In the genomic region with DNA sequence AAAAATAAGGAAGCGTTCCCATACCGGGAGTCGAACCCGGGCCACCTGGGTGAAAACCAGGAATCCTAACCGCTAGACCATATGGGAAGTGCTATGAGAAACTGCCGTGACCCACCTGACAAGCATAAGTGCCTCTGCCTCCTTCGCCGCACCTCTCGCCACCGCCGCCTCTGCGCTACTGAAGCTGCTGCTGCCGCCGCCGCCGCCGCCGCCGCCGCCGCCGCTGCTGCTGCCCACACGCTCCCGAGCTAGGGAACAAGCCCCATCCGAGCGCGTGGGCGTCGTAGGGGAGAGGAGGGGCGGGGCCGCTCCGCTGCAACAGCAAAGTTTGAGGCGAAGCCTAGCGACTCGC, we compare ENCODE assay signal across 8 cellular contexts. TPM values are rescaled to one million over a fixed set of nuclear protein-coding genes. Genes with fewer than 3 reads are reported as not detected.
DNase-seq lines count a peak whose midpoint lies in the region; ATAC-seq lines count a peak whose summit lies in the region.

No MANE protein-coding gene starts in this region.

- CTCF ChIA-PET in activated CD4-positive, alpha-beta T cell treated with anti-CD3 and anti-CD28 coated beads for 36 hours (lab: Charles Lee), result interaction anchor here (0.5 to 2.7 kb wide), 14 partner anchors 10 to 1254 kb away, joined by 3 to 12 read pairs (median 4); a partner anchor contains a TSS

- H3K4me3 Mint-ChIP-seq in activated CD4-positive, alpha-beta T cell treated with anti-CD3 and anti-CD28 coated beads for 36 hours, result peak overlapping the region; percentile 98

- POLR2A ChIA-PET in activated CD4-positive, alpha-beta T cell treated with anti-CD3 and anti-CD28 coated beads for 36 hours (lab: Charles Lee), result interaction anchor here (0.6 to 1.2 kb wide), 12 partner anchors 9 to 1435 kb away, joined by 3 to 10 read pairs (median 3); a partner anchor contains a TSS

- DNase-seq in NCI-H2196 (lab: John Stamatoyannopoulos, UW; ENCODE audit: unreplicated experiment), result peak; percentile 49
- DNase-seq in NCI-H2196 treated with DMSO at 0.1 percent for 48 hours (lab: John Stamatoyannopoulos, UW; ENCODE audit: unreplicated experiment), result no peak
- DNase-seq in NCI-H226, result peak; percentile 75
- peak; percentile 94 for DNase-seq in activated CD4-positive, alpha-beta T cell treated with anti-CD3 and anti-CD28 coated beads for 36 hours
- peak; percentile 18 to 29 for DNase-seq in cerebellar nuclear complex (lab: John Stamatoyannopoulos, UW)
- peak; percentile 78 to 85 for DNase-seq in left colon
- peak; percentile 92 for DNase-seq in stimulated activated CD4-positive, alpha-beta T cell treated with anti-CD3 and anti-CD28 coated beads, Interleukin-2, amount 100 ng/mL, for 4 hours (ENCODE audit: low read depth)

- peak overlapping the region; percentile 100 for H3K27ac Mint-ChIP-seq in activated CD4-positive, alpha-beta T cell treated with anti-CD3 and anti-CD28 coated beads for 36 hours

- intact Hi-C loops in activated CD4-positive, alpha-beta T cell treated with anti-CD3 and anti-CD28 coated beads for 36 hours (cut with DNase I, micrococcal nuclease), result loop anchor here (1.0 to 10.0 kb wide), 19 partner anchors 41 to 1406 kb away; a partner anchor contains a TSS
- intact Hi-C loops in left colon (cut with DNase I, micrococcal nuclease), result no loop called here

- ATAC-seq in HG03060 (IDR thresholded peaks at IDR 0.05; ENCODE audit: low read depth, unreplicated experiment) (peak; percentile 18), left colon (peak; percentile 45)
- ATAC-seq in activated CD4-positive, alpha-beta T cell treated with anti-CD3 and anti-CD28 coated beads for 36 hours, result peak; percentile 53

- H3K4me1 Mint-ChIP-seq in activated CD4-positive, alpha-beta T cell treated with anti-CD3 and anti-CD28 coated beads for 36 hours, result peaks cover 60% of the 10 kb centered on the region

- no peaks in the 10 kb centered on the region for H3K27me3 Mint-ChIP-seq in activated CD4-positive, alpha-beta T cell treated with anti-CD3 and anti-CD28 coated beads for 36 hours

- H3K36me3 Mint-ChIP-seq in activated CD4-positive, alpha-beta T cell treated with anti-CD3 and anti-CD28 coated beads for 36 hours (ENCODE audit: low read depth), result peaks cover 23% of the 10 kb centered on the region

- H3K9me3 Mint-ChIP-seq in activated CD4-positive, alpha-beta T cell treated with anti-CD3 and anti-CD28 coated beads for 36 hours (ENCODE audit: low read depth), result no peaks in the 10 kb centered on the region

RNA-seq across cellular contexts. Expression of a gene that starts 0.6 kb away (rescaled TPM):
- total RNA-seq in activated CD4-positive, alpha-beta T cell treated with anti-CD3 and anti-CD28 coated beads for 36 hours, result 10 to 100 TPM; 13.3 to 16.2 TPM
- total RNA-seq in left colon, result 1 to 10 TPM; 7.1 to 7.5 TPM

RNA-seq across cellular contexts. Expression of a gene that starts 41.6 kb away (rescaled TPM):
- total RNA-seq in activated CD4-positive, alpha-beta T cell treated with anti-CD3 and anti-CD28 coated beads for 36 hours, result 10 to 100 TPM; 75.2 to 87.0 TPM
- 100 to 1,000 TPM in 1 of 2 donors, 10 to 100 TPM in 1; 93.5 to 104 TPM for total RNA-seq in left colon

Comparison
In these comparisons a context has a peak if more than half of its experiments do, and no peak if none do; other contexts are left out.
1. intact Hi-C loops: an anchor here in activated CD4-positive, alpha-beta T cell treated with anti-CD3 and anti-CD28 coated beads for 36 hours (1.0 to 10.0 kb wide); none called in left colon.